In genomic region chr2:117845304-117845703, GRCh38 we compare ENCODE assay signal across 7 cellular contexts.
"Had no signal": no experiment of that assay in that cellular context is flagged by ENCODE, and none has a peak within 500 bp of the region (broad histone marks: within the 10 kb centered on the region; RNA-seq: fewer than 3 reads in every experiment).

No MANE protein-coding gene starts in this region.

- H2AFZ ChIP-seq: GM23248 had no signal

- FAIRE-seq: H54 had no signal

- H3K27ac ChIP-seq: GM23248, HL-60 had no signal

- H3K4me3 ChIP-seq: GM23248 had no signal

- DNase-seq: GM23248, GOT3, H9, HCEC 1CT, KG1 had no signal

- H3K9ac ChIP-seq: GM23248 had no signal
